1 cellular context compared by ENCODE assay signal in genomic region chr1:109996476-109996875, GRCh38.
A peak's percentile ranks its signal among the peaks of the same experiment; 100 is the strongest.
TF ChIP-seq lines count a peak whose summit lies in the region.

No MANE protein-coding gene starts in this region.

TF ChIP-seq in HEK293, 187 proteins besides CTCF, POLR2A, EP300 and RAD21 (continued from another document and continues in another):
- TF ChIP-seq REST (tag by site-specific recombination; IDR thresholded peaks at IDR 0.05) (no peak), ZNF169 (tag by site-specific recombination; IDR thresholded peaks at IDR 0.05) (no peak), ZNF660 (tag by site-specific recombination; IDR thresholded peaks at IDR 0.05) (0 out of 2 replicates have a peak, but pooled peaks have one; percentile 24), ZNF416 (tag by site-specific recombination; IDR thresholded peaks at IDR 0.05) (no peak), ZNF510 (tag by site-specific recombination; IDR thresholded peaks at IDR 0.05; ENCODE audit: insufficient replicate concordance) (no peak), HOXD13 (CRISPR knock-in tag; IDR thresholded peaks at IDR 0.05; ENCODE audit: borderline replicate concordance) (no peak), ZNF596 (tag by site-specific recombination; IDR thresholded peaks at IDR 0.05) (no peak), ZNF274 (IDR thresholded peaks at IDR 0.05; ENCODE audit: low read length) (no peak), ZNF274 (tag by site-specific recombination; IDR thresholded peaks at IDR 0.05; ENCODE audit: borderline replicate concordance) (no peak), ZBTB48 (tag by site-specific recombination; IDR thresholded peaks at IDR 0.05) (no peak), ZNF548 (tag by site-specific recombination; IDR thresholded peaks at IDR 0.05) (no peak), ZNF112 (tag by site-specific recombination; IDR thresholded peaks at IDR 0.05) (no peak), ZNF24 (tag by site-specific recombination; IDR thresholded peaks at IDR 0.05) (0 out of 2 replicates have a peak, but pooled peaks have one; percentile 39), ZNF501 (tag by site-specific recombination; IDR thresholded peaks at IDR 0.05) (no peak), ZNF184 (tag by site-specific recombination; IDR thresholded peaks at IDR 0.05) (0 out of 2 replicates have a peak, but pooled peaks have one; percentile 34), ZNF404 (tag by site-specific recombination; IDR thresholded peaks at IDR 0.05) (no peak), WT1 (tag by site-specific recombination; IDR thresholded peaks at IDR 0.05) (0 out of 2 replicates have a peak, but pooled peaks have one; percentile 22), KLF17 (tag by site-specific recombination; IDR thresholded peaks at IDR 0.05) (no peak), MZF1 (tag by site-specific recombination; IDR thresholded peaks at IDR 0.05; ENCODE audit: borderline replicate concordance) (no peak), ZNF350 (tag by site-specific recombination; IDR thresholded peaks at IDR 0.05) (no peak), TSHZ1 (tag by site-specific recombination; IDR thresholded peaks at IDR 0.05; ENCODE audit: borderline replicate concordance) (no peak), ZNF488 (tag by site-specific recombination; IDR thresholded peaks at IDR 0.05) (no peak), ZNF692 (tag by site-specific recombination; IDR thresholded peaks at IDR 0.05) (0 out of 2 replicates have a peak, but pooled peaks have one; percentile 28), ZBTB7A (tag by site-specific recombination; IDR thresholded peaks at IDR 0.05; ENCODE audit: low read depth) (no peak), BCL11B (tag by site-specific recombination; IDR thresholded peaks at IDR 0.05; ENCODE audit: low read depth) (no peak), ZNF701 (tag by site-specific recombination; IDR thresholded peaks at IDR 0.05) (no peak), ZNF555 (tag by site-specific recombination; conservative IDR thresholded peaks at IDR 0.05) (no peak), ZNF394 (tag by site-specific recombination; IDR thresholded peaks at IDR 0.05; ENCODE audit: borderline replicate concordance) (no peak), BCL11A (tag by site-specific recombination; IDR thresholded peaks at IDR 0.05; ENCODE audit: low read depth) (no peak), KLF7 (tag by site-specific recombination; IDR thresholded peaks at IDR 0.05; ENCODE audit: borderline replicate concordance) (no peak), GLIS2 (tag by site-specific recombination; IDR thresholded peaks at IDR 0.05) (no peak), SP2 (tag by site-specific recombination; IDR thresholded peaks at IDR 0.05) (no peak), ZSCAN16 (tag by site-specific recombination; IDR thresholded peaks at IDR 0.05) (no peak), KLF8 (tag by site-specific recombination; IDR thresholded peaks at IDR 0.05) (no peak), INSM2 (tag by site-specific recombination; IDR thresholded peaks at IDR 0.05) (0 out of 2 replicates have a peak, but pooled peaks have one; percentile 34), ELK4 (IDR thresholded peaks at IDR 0.05; ENCODE audit: borderline replicate concordance, low read depth, low read length) (no peak), ZNF26 (tag by site-specific recombination; IDR thresholded peaks at IDR 0.05) (no peak), ZBTB26 (tag by site-specific recombination; optimal IDR thresholded peaks at IDR 0.05) (no peak), ZNF580 (tag by site-specific recombination; IDR thresholded peaks at IDR 0.05) (no peak), OVOL3 (tag by site-specific recombination; IDR thresholded peaks at IDR 0.05) (no peak), SP3 (tag by site-specific recombination; IDR thresholded peaks at IDR 0.05) (no peak), ZNF18 (tag by site-specific recombination; IDR thresholded peaks at IDR 0.05) (no peak), ZBTB6 (tag by site-specific recombination; IDR thresholded peaks at IDR 0.05) (peak; percentile 85)
